Comparison of ENCODE assay signal across 1 cellular context in the genomic region with DNA sequence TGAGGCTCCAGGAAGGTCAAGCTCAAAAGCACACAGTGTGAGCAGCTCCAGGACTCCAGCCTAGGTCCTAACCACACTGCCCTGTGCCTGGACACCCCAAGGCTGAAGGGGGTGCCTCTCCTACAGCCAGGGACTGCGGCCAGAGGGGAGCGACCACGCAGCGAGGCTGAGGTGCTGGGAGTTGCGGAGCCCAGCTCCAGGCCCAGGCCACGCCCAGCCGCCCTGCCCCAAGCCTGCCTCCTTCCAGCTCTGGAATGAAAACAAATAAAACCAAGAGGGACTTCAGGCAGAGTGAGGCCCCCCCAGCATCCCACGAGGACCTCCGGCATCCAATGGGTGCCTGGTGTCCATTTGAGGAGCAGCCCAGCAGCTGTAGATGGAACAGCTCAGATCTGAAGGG.
TF ChIP-seq lines count a peak whose summit lies in the region.

No MANE protein-coding gene starts in this region.

TF ChIP-seq in IMR-90, 13 proteins besides CTCF, POLR2A, EP300 and RAD21 (continued from another document):
- no peak for TF ChIP-seq ELK1 (IDR thresholded peaks at IDR 0.05; ENCODE audit: borderline replicate concordance, low read depth, low read length)
- no peak for TF ChIP-seq MXI1 (IDR thresholded peaks at IDR 0.05; ENCODE audit: borderline replicate concordance, low read depth, low read length)
- TF ChIP-seq BHLHE40 (IDR thresholded peaks at IDR 0.05; ENCODE audit: low read depth, low read length), result no peak
- TF ChIP-seq FOS (IDR thresholded peaks at IDR 0.05; ENCODE audit: low read depth, low read length), result no peak
- no peak for TF ChIP-seq CHD1 (IDR thresholded peaks at IDR 0.05; ENCODE audit: low read depth, low read length)
- TF ChIP-seq MAFK (IDR thresholded peaks at IDR 0.05; ENCODE audit: low read depth, low read length), result no peak
- no peak for TF ChIP-seq NFE2L2 (IDR thresholded peaks at IDR 0.05; ENCODE audit: low read depth, low read length)
- TF ChIP-seq RCOR1 (IDR thresholded peaks at IDR 0.05; ENCODE audit: insufficient replicate concordance, low read length), result no peak
- no peak for TF ChIP-seq RFX5 (IDR thresholded peaks at IDR 0.05; ENCODE audit: low read depth, low read length)
- TF ChIP-seq SMC3 (IDR thresholded peaks at IDR 0.05; ENCODE audit: low read depth, low read length), result no peak
- TF ChIP-seq USF2 (IDR thresholded peaks at IDR 0.05; ENCODE audit: low read depth, low read length), result no peak
